In genomic region chr1:200306954-200307754, GRCh38 we compare ENCODE assay signal across 9 cellular contexts.
A peak's percentile ranks its signal among the peaks of the same experiment; 100 is the strongest.
DNase-seq lines count a peak whose midpoint lies in the region; ATAC-seq and TF ChIP-seq lines count a peak whose summit lies in the region.
"Had no signal": no experiment of that assay in that cellular context is flagged by ENCODE, and none has a peak within 500 bp of the region (broad histone marks: within the 10 kb centered on the region; RNA-seq: fewer than 3 reads in every experiment).

No MANE protein-coding gene starts in this region.

- peak overlapping the region; percentile 40; the same call in 1 of the 2 replicates for H3K27ac ChIP-seq in Karpas-422 (ENCODE audit: low read length)
- H3K27ac ChIP-seq: epithelial cell of prostate had no signal

- H3K9me2 ChIP-seq in Karpas-422 (replicated peaks; ENCODE audit: insufficient read depth, low read length) = no peaks in the 10 kb centered on the region

- no peaks in the 10 kb centered on the region for H3K36me3 ChIP-seq in Karpas-422 (ENCODE audit: insufficient read depth, low read length)

- H3K4me3 Mint-ChIP-seq in osteocyte (ENCODE audit: unreplicated experiment) = no peak overlapping the region

- no peak overlapping the region for H3K9ac ChIP-seq in Karpas-422 (ENCODE audit: low read length)

- peak overlapping the region; percentile 59 for H3K4me2 ChIP-seq in Karpas-422 (ENCODE audit: low read depth, low read length, poor library complexity, severe bottlenecking)

- no peaks in the 10 kb centered on the region for H3K79me2 ChIP-seq in Karpas-422 (ENCODE audit: low read length)

- H3K27me3 Mint-ChIP-seq in osteocyte (ENCODE audit: unreplicated experiment) = peaks cover 7% of the 10 kb centered on the region

- H3K4me3 ChIP-seq in Karpas-422 (ENCODE audit: low read length) (peak overlapping the region; percentile 43; the same call in 1 of the 2 replicates), epithelial cell of esophagus (ENCODE audit: low read length) (no peak overlapping the region)

- peak; percentile 87 for TF ChIP-seq CTCF in epithelial cell of esophagus (IDR thresholded peaks at IDR 0.05; ENCODE audit: insufficient read depth, low read depth, low read length, missing control alignments)
- TF ChIP-seq CTCF in osteocyte (IDR thresholded peaks at IDR 0.05) = peak; percentile 84

- peaks cover 59% of the 10 kb centered on the region for H3K4me1 ChIP-seq in Karpas-422 (ENCODE audit: low read length)

- H3K9me3 ChIP-seq in Karpas-422 (ENCODE audit: low read length) = no peaks in the 10 kb centered on the region

- H4K20me1 ChIP-seq in Karpas-422 (ENCODE audit: insufficient read depth, low read depth, low read length) = no peaks in the 10 kb centered on the region

- peak; percentile 47 for ATAC-seq in GM19467 (IDR thresholded peaks at IDR 0.05; ENCODE audit: unreplicated experiment)

- peak; percentile 71 for DNase-seq in SIG-M5 treated with dmso at 0.1 percent for 504 hours (lab: John Stamatoyannopoulos, UW; ENCODE audit: unreplicated experiment)
- no peak for DNase-seq in SIG-M5 (lab: John Stamatoyannopoulos, UW)
- DNase-seq in Karpas-422 = peak; percentile 81
- DNase-seq in SW480 (ENCODE audit: low spot score) = peak; percentile 58
- DNase-seq in epithelial cell of esophagus (ENCODE audit: low read depth) = peak; percentile 59
- DNase-seq in osteocyte (ENCODE audit: extremely low spot score, unreplicated experiment) = no peak
- no peak for DNase-seq in cortex of kidney (lab: John Stamatoyannopoulos, UW)

- no peaks in the 10 kb centered on the region for H3K27me3 ChIP-seq in Karpas-422 (ENCODE audit: low read length)

- no peaks in the 10 kb centered on the region for H3K9me3 Mint-ChIP-seq in osteocyte (ENCODE audit: unreplicated experiment)

- H3K4me1 Mint-ChIP-seq in osteocyte (ENCODE audit: unreplicated experiment) = peaks cover 9% of the 10 kb centered on the region

- H2AFZ ChIP-seq in Karpas-422 (ENCODE audit: low read length) = peak overlapping the region; percentile 51; the same call in 1 of the 2 replicates

- H3K27ac Mint-ChIP-seq in osteocyte (ENCODE audit: unreplicated experiment) = no peak overlapping the region

- H3K36me3 Mint-ChIP-seq in osteocyte (ENCODE audit: unreplicated experiment) = no peaks in the 10 kb centered on the region

Comparison
In these comparisons a context has a peak if more than half of its experiments do, and no peak if none do; other contexts are left out.
1. DNase-seq: peak in SIG-M5 treated with dmso at 0.1 percent for 504 hours (single experiment), Karpas-422 (single experiment), SW480 (single experiment) and epithelial cell of esophagus (single experiment); none in SIG-M5 (single experiment), osteocyte (single experiment) and cortex of kidney (single experiment).